Comparison of ENCODE assay signal across 2 cellular contexts in the genomic region with DNA sequence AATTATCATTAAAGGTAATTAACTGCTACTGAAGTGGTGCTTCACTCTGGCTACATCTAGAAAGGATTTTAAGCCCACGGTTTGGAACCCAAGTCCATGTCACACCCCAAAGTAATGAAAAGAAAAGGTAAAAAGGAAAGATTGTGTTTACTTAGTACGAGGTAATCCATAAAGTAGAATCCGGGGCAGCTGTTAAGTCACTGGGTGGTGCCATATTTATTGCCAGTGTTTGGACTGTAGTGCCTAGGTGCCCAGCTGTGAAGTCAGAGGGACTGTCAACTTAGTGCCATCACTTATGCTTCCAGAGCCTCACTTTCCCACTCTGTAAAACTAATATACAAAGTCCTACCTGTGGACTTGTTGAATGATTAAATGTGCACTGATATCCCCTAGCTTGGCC.
TF ChIP-seq lines count a peak whose summit lies in the region.

No MANE protein-coding gene starts in this region.

TF ChIP-seq in A549, 52 proteins besides CTCF, POLR2A, EP300 and RAD21 (continued from another document):
- TF ChIP-seq ZSCAN20 (CRISPR knock-in tag; IDR thresholded peaks at IDR 0.05) (no peak), ZNF302 (CRISPR knock-in tag; IDR thresholded peaks at IDR 0.05) (no peak)

TF ChIP-seq in HCT116, 20 proteins besides CTCF, POLR2A, EP300 and RAD21 (continued from another document):
- TF ChIP-seq, protein P1, sequence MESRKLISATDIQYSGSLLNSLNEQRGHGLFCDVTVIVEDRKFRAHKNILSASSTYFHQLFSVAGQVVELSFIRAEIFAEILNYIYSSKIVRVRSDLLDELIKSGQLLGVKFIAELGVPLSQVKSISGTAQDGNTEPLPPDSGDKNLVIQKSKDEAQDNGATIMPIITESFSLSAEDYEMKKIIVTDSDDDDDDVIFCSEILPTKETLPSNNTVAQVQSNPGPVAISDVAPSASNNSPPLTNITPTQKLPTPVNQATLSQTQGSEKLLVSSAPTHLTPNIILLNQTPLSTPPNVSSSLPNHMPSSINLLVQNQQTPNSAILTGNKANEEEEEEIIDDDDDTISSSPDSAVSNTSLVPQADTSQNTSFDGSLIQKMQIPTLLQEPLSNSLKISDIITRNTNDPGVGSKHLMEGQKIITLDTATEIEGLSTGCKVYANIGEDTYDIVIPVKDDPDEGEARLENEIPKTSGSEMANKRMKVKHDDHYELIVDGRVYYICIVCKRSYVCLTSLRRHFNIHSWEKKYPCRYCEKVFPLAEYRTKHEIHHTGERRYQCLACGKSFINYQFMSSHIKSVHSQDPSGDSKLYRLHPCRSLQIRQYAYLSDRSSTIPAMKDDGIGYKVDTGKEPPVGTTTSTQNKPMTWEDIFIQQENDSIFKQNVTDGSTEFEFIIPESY (IDR thresholded peaks at IDR 0.05; ENCODE audit: extremely low read depth, insufficient replicate concordance, low read length) = no peak
- TF ChIP-seq SRF (IDR thresholded peaks at IDR 0.05; ENCODE audit: low read depth) (no peak), SP1 (IDR thresholded peaks at IDR 0.05; ENCODE audit: low read depth) (no peak), REST (IDR thresholded peaks at IDR 0.05; ENCODE audit: low read depth) (no peak), SIN3A (IDR thresholded peaks at IDR 0.05; ENCODE audit: low read depth) (no peak), EZH2 (IDR thresholded peaks at IDR 0.05) (no peak), ELF1 (IDR thresholded peaks at IDR 0.05; ENCODE audit: borderline replicate concordance, low read depth) (no peak)
